In genomic region chr7:115477193-115477651, GRCh38 we compare ENCODE assay signal across 8 cellular contexts.
A peak's percentile ranks its signal among the peaks of the same experiment; 100 is the strongest.
DNase-seq lines count a peak whose midpoint lies in the region; ATAC-seq, FAIRE-seq and TF ChIP-seq lines count a peak whose summit lies in the region.

No MANE protein-coding gene starts in this region.

- CTCF ChIA-PET in IMR-90 (lab: Yijun Ruan, JAX) (interaction anchor here (0.6 to 1.2 kb wide), 3 partner anchors 13 to 618 kb away, joined by 3 read pairs; no protein-coding TSS in a partner anchor), H1 (lab: Charles Lee; ENCODE audit: partially characterized antibody) (interaction anchor here (0.7 to 1.5 kb wide), 6 partner anchors 9 to 698 kb away, joined by 3 to 8 read pairs (median 4); no protein-coding TSS in a partner anchor)

- TF ChIP-seq EP300 in H1 (IDR thresholded peaks at IDR 0.05; ENCODE audit: borderline replicate concordance in 1 of 2, low read depth in 2 of 2, low read length in 2 of 2), result no peak

- H4K5ac ChIP-seq in IMR-90 (ENCODE audit: low read depth, low read length), result no peak overlapping the region; the same call in 1 of the 2 replicates
- H4K5ac ChIP-seq in H1 (ENCODE audit: insufficient read length, low read depth, low read length), result no peak overlapping the region

- peak overlapping the region; percentile 16 for H3K4ac ChIP-seq in IMR-90 (ENCODE audit: low read depth, low read length)
- no peak overlapping the region for H3K4ac ChIP-seq in H1 (replicated peaks; ENCODE audit: insufficient read length, low read depth, low read length)

- POLR2A ChIA-PET in IMR-90 (lab: Charles Lee; ENCODE audit: unreplicated experiment), result interaction anchor here (0.6 to 0.7 kb wide), 3 partner anchors 607 to 710 kb away, joined by 3 read pairs; no protein-coding TSS in a partner anchor
- POLR2A ChIA-PET in H1 (lab: Charles Lee; ENCODE audit: partially characterized antibody), result no interaction called here

- H3K79me2 ChIP-seq in ACC112 (ENCODE audit: control insufficient read depth, insufficient read depth, low read length, unreplicated experiment) (no peaks in the 10 kb centered on the region), H1 (ENCODE audit: control insufficient read depth in 1 of 2, insufficient read depth in 2 of 2, low read length in 2 of 2) (no peaks in the 10 kb centered on the region)

- whole genome bisulfite sequencing in IMR-90 (ENCODE audit: extremely low coverage in 2 of 2, insufficient read length in 1 of 2), 2 experiments, result no CpG with 5 or more reads among the region's 30 CpGs
- 2% methylated on average over 16 of the region's 30 CpGs; no CpG with 5 or more reads in 1 of the 2 experiments for WGBS in H1 (ENCODE audit: extremely low coverage in 1 of 2, insufficient coverage in 1 of 2, insufficient read length in 1 of 2, insufficient replicate concordance in 2 of 2, low coverage in 1 of 2, low lambda C conversion rate in 2 of 2, missing lambda C conversion rate in 1 of 2), 2 experiments

- peak overlapping the region; percentile 60 for H2AK9ac ChIP-seq in IMR-90 (replicated peaks; ENCODE audit: low read depth, low read length, poor library complexity)

- H3K27me3 ChIP-seq in ACC112 (ENCODE audit: insufficient read depth, low read length) (no peaks in the 10 kb centered on the region), IMR-90 (ENCODE audit: control insufficient read depth, insufficient read depth, low read length) (no peaks in the 10 kb centered on the region), H1 (replicated peaks in 1 of 4; ENCODE audit: control insufficient read depth in 3 of 4, extremely low read depth in 1 of 4, insufficient read depth in 3 of 4, low read length in 3 of 4) (peaks cover 0 to 17% (median 8%) of the 10 kb centered on the region in 4 experiments; a peak in 5 of 7 replicates), HAP-1 (ENCODE audit: low read depth) (no peaks in the 10 kb centered on the region; the same call in 1 of the 2 replicates)

- dilution Hi-C loops in IMR-90 (cut with HindIII; ENCODE audit: low sequenced_read_pairs, unreplicated experiment), result no loop called here

- no peaks in the 10 kb centered on the region for H3K9me1 ChIP-seq in IMR-90 (ENCODE audit: insufficient read depth, low read length)

- H3K4me2 ChIP-seq in IMR-90 (ENCODE audit: low read depth, low read length) (peak overlapping the region; percentile 79), H1 (ENCODE audit: insufficient read depth in 1 of 2, low read depth in 2 of 2, low read length in 2 of 2) (peak overlapping the region; percentile 90 to 92)

- H2AFZ ChIP-seq in ACC112 (ENCODE audit: low read length, unreplicated experiment) (peak overlapping the region; percentile 89), IMR-90 (replicated peaks; ENCODE audit: low read length, poor library complexity) (peak overlapping the region; percentile 92), H1 (ENCODE audit: low read length) (0 out of 2 replicates have a peak overlapping the region, but pooled peaks have one; percentile 33)

- H3K23me2 ChIP-seq in H1 (ENCODE audit: low read depth, low read length), result peaks cover 3% of the 10 kb centered on the region; the same call in 1 of the 2 replicates

- intact Hi-C loops in IMR-90 (cut with micrococcal nuclease), result loop anchor here (10.0 kb wide), 1 partner anchor 612 kb away; no protein-coding TSS in a partner anchor
- intact Hi-C loops in mucosa of descending colon (cut with DNase I, micrococcal nuclease), result no loop called here

- H2BK12ac ChIP-seq in H1 (ENCODE audit: low read depth, low read length), result no peak overlapping the region

- no peak overlapping the region for H2AK5ac ChIP-seq in IMR-90 (ENCODE audit: low read depth, low read length)
- no peak overlapping the region for H2AK5ac ChIP-seq in H1 (ENCODE audit: low read depth, low read length)

- TF ChIP-seq CTCF in IMR-90 (conservative IDR thresholded peaks at IDR 0.05; ENCODE audit: low read depth, low read length) (no peak), H1 (IDR thresholded peaks at IDR 0.05; ENCODE audit: control extremely low read depth in 1 of 3, insufficient read depth in 1 of 3, low read depth in 1 of 3, low read length in 3 of 3) (no peak), mucosa of descending colon (IDR thresholded peaks at IDR 0.05) (no peak)

- no peak for DNase-seq in IMR-90
- peak in 1 of 2 experiments; percentile 60 for DNase-seq in H1 (ENCODE audit: low read depth in 1 of 2, low spot score in 2 of 2)
- DNase-seq in mucosa of descending colon, result peak; percentile 14 to 53 (median 35)
- DNase-seq in HAP-1 (ENCODE audit: low spot score in 2 of 2), result no peak
- DNase-seq in NCI-H2029 (lab: John Stamatoyannopoulos, UW), result no peak

- H3K14ac ChIP-seq in IMR-90 (replicated peaks; ENCODE audit: low read depth, low read length) (no peak overlapping the region), H1 (ENCODE audit: insufficient read length) (no peak overlapping the region)

- H3K4me1 ChIP-seq in ACC112 (ENCODE audit: control insufficient read depth, insufficient read depth, low read length, unreplicated experiment), result no peaks in the 10 kb centered on the region
- H3K4me1 ChIP-seq in IMR-90 (ENCODE audit: control insufficient read depth, insufficient read depth, low read length), result no peaks in the 10 kb centered on the region
- peaks cover 0 to 10% (median 4%) of the 10 kb centered on the region in 4 experiments; a peak in 4 of 7 replicates for H3K4me1 ChIP-seq in H1 (replicated peaks in 1 of 4; ENCODE audit: control insufficient read depth in 3 of 4, insufficient read depth in 4 of 4, low read length in 3 of 4)
- H3K4me1 ChIP-seq in mucosa of descending colon (ENCODE audit: low read depth), result no peaks in the 10 kb centered on the region
- no peaks in the 10 kb centered on the region for H3K4me1 ChIP-seq in HAP-1

- H3K23ac ChIP-seq in IMR-90 (ENCODE audit: low read depth, low read length), result 0 out of 2 replicates have a peak overlapping the region, but pooled peaks have one; percentile 48
- H3K23ac ChIP-seq in H1 (ENCODE audit: insufficient read length), result no peak overlapping the region

- H4K20me1 ChIP-seq in IMR-90 (ENCODE audit: insufficient read depth, low read length), result no peaks in the 10 kb centered on the region
- no peaks in the 10 kb centered on the region for H4K20me1 ChIP-seq in H1 (replicated peaks in 1 of 2; ENCODE audit: control insufficient read depth in 1 of 2, insufficient read depth in 2 of 2, low read length in 2 of 2)

- H4K91ac ChIP-seq in IMR-90 (ENCODE audit: insufficient read depth, low read depth, low read length) (no peak overlapping the region), H1 (replicated peaks; ENCODE audit: insufficient read length, low read length) (no peak overlapping the region)

- in situ Hi-C loops in IMR-90 (cut with MboI; ENCODE audit: low sequenced_read_pairs), result no loop called here
- in situ Hi-C loops in HAP-1 (cut with MboI; ENCODE audit: low sequenced_read_pairs), result no loop called here

- ATAC-seq in IMR-90 (ENCODE audit: low read depth), result peak; percentile 93
- peak; percentile 64 for ATAC-seq in mucosa of descending colon
- no peak for ATAC-seq in GM21447 (IDR thresholded peaks at IDR 0.05; ENCODE audit: unreplicated experiment)
- ATAC-seq in GM18873 (IDR thresholded peaks at IDR 0.05; ENCODE audit: low FRiP score, unreplicated experiment), result no peak

- H2BK20ac ChIP-seq in IMR-90 (ENCODE audit: low read depth, low read length) (peak overlapping the region; percentile 54), H1 (ENCODE audit: low read length) (no peak overlapping the region)

- H3K36me3 ChIP-seq in ACC112 (ENCODE audit: insufficient read depth, low read length) (no peaks in the 10 kb centered on the region), IMR-90 (ENCODE audit: control insufficient read depth, insufficient read depth, low read length) (no peaks in the 10 kb centered on the region), H1 (ENCODE audit: control insufficient read depth in 2 of 4, insufficient read depth in 4 of 4, low read length in 3 of 4) (no peaks in the 10 kb centered on the region), mucosa of descending colon (ENCODE audit: low read depth) (no peaks in the 10 kb centered on the region), HAP-1 (replicated peaks) (no peaks in the 10 kb centered on the region)

- H2BK5ac ChIP-seq in IMR-90 (ENCODE audit: low read depth, low read length, poor library complexity, severe bottlenecking) (no peak overlapping the region), H1 (ENCODE audit: low read depth, low read length) (no peak overlapping the region)

- peak overlapping the region; percentile 81 for H3K4me3 ChIP-seq in ACC112 (ENCODE audit: low read depth, low read length)
- H3K4me3 ChIP-seq in IMR-90 (ENCODE audit: insufficient read depth, low read depth, low read length), result peak overlapping the region; percentile 44
- H3K4me3 ChIP-seq in H1 (ENCODE audit: extremely low read depth in 1 of 4, insufficient read depth in 2 of 4, low read depth in 3 of 4, low read length in 4 of 4), result peak overlapping the region; percentile 18 to 78 (median 44)
- H3K4me3 ChIP-seq in mucosa of descending colon, result no peak overlapping the region
- H3K4me3 ChIP-seq in HAP-1, result no peak overlapping the region

- H3K79me1 ChIP-seq in IMR-90 (ENCODE audit: low read depth in 1 of 2, low read length in 2 of 2) (no peaks in the 10 kb centered on the region), H1 (ENCODE audit: low read depth, low read length) (no peaks in the 10 kb centered on the region)

- H3K18ac ChIP-seq in IMR-90 (ENCODE audit: low read depth, low read length) (no peak overlapping the region; the same call in 1 of the 2 replicates), H1 (ENCODE audit: extremely low read depth, low read length) (no peak overlapping the region)

- H3K9me3 ChIP-seq in IMR-90 (ENCODE audit: control insufficient read depth, insufficient read depth, low read length) (no peaks in the 10 kb centered on the region), H1 (ENCODE audit: insufficient read depth in 2 of 2, low read depth in 1 of 2, low read length in 1 of 2) (no peaks in the 10 kb centered on the region), mucosa of descending colon (no peaks in the 10 kb centered on the region), HAP-1 (no peaks in the 10 kb centered on the region)

- BruUV-seq in IMR-90 (replicated peaks; lab: Mats Ljungman, UMichigan), result no TSS peak

- H2BK15ac ChIP-seq in IMR-90 (ENCODE audit: low read depth, low read length), result no peak overlapping the region; the same call in 2 of the 3 replicates
- H2BK15ac ChIP-seq in H1 (ENCODE audit: low read length), result no peak overlapping the region

- no peak overlapping the region for H3K9ac ChIP-seq in IMR-90 (ENCODE audit: low read depth, low read length)
- no peak overlapping the region for H3K9ac ChIP-seq in H1 (replicated peaks in 1 of 4; ENCODE audit: extremely low read depth in 1 of 4, low read depth in 3 of 4, low read length in 3 of 4)

- TF ChIP-seq POLR2A in IMR-90 (IDR thresholded peaks at IDR 0.05; ENCODE audit: low read depth, low read length), result no peak
- TF ChIP-seq POLR2A in H1 (IDR thresholded peaks at IDR 0.05; ENCODE audit: control extremely low read depth in 1 of 2, low read depth in 2 of 2, low read length in 2 of 2), result no peak

- H3K27ac ChIP-seq in ACC112 (ENCODE audit: low read depth, low read length), result no peak overlapping the region
- H3K27ac ChIP-seq in IMR-90 (ENCODE audit: insufficient read depth, low read length), result no peak overlapping the region
- H3K27ac ChIP-seq in H1 (ENCODE audit: low read depth, low read length), result no peak overlapping the region

- FAIRE-seq in H1 (lab: Jason Lieb, UNC), result no peak

- TF ChIP-seq RAD21 in IMR-90 (IDR thresholded peaks at IDR 0.05; ENCODE audit: low read length) (no peak), H1 (IDR thresholded peaks at IDR 0.05 in 1 of 2, conservative IDR thresholded peaks at IDR 0.05 in 1 of 2; ENCODE audit: low read depth in 2 of 2, low read length in 2 of 2) (no peak)

- H4K8ac ChIP-seq in IMR-90 (ENCODE audit: low read depth in 2 of 2, low read length in 2 of 2) (no peak overlapping the region), H1 (ENCODE audit: extremely low read depth, insufficient read depth, low read length) (no peak overlapping the region)

- H3K56ac ChIP-seq in IMR-90 (ENCODE audit: extremely low read depth, insufficient read depth, low read length) (peak overlapping the region; percentile 49; the same call in 1 of the 2 replicates), H1 (replicated peaks; ENCODE audit: insufficient read length, low read depth, low read length) (peak overlapping the region; percentile 38)

- peak overlapping the region; percentile 80 for H2BK120ac ChIP-seq in IMR-90 (ENCODE audit: low read depth, low read length)
- H2BK120ac ChIP-seq in H1 (replicated peaks; ENCODE audit: low read depth, low read length), result no peak overlapping the region

Comparison
In these comparisons a context has a peak if more than half of its experiments do, and no peak if none do; other contexts are left out.
1. H2AFZ ChIP-seq: peak in every context shown above with its lines; median percentile 92 in IMR-90; 89 in ACC112; 33 in H1.
2. H3K4me3 ChIP-seq: peak in ACC112 (single experiment), IMR-90 (single experiment) and H1 (4 of 4); none in mucosa of descending colon (single experiment) and HAP-1 (single experiment).
3. ATAC-seq: peak in IMR-90 (single experiment) and mucosa of descending colon (single experiment); none in GM21447 (single experiment) and GM18873 (single experiment).
4. DNase-seq: peak in mucosa of descending colon (3 of 3); none in IMR-90 (single experiment), HAP-1 (0 of 2) and NCI-H2029 (single experiment).